ENCODE assay signal across 17 cellular contexts in genomic region chr12:80018119-80018518, GRCh38.
"Had no signal": no experiment of that assay in that cellular context is flagged by ENCODE, and none has a peak within 500 bp of the region (broad histone marks: within the 10 kb centered on the region; RNA-seq: fewer than 3 reads in every experiment).

No MANE protein-coding gene starts in this region.

- H3K27me3 ChIP-seq: body of pancreas, spleen, stomach, uterus had no signal

- ATAC-seq: body of pancreas; effector memory CD8-positive, alpha-beta T cell; left lobe of liver; natural killer cell treated with Interleukin-12 subunit alpha and Interleukin-12 subunit beta and Interleukin-15 and Interleukin-18, amount 100 ng/mL, for 72 hours; sciatic nerve had no signal

- H3K27me3 Mint-ChIP-seq: activated naive CD8-positive, alpha-beta T cell treated with anti-CD3 and anti-CD28 coated beads for 36 hours; central memory CD8-positive, alpha-beta T cell; dendritic cell treated with granulocyte-macrophage colony-stimulating factor and Interleukin-4, amounts not matched to agents 40 ng/mL and 50 ng/mL, for 4 days had no signal

- H3K4me3 Mint-ChIP-seq: activated CD4-positive, alpha-beta T cell treated with anti-CD3 and anti-CD28 coated beads, Interleukin-2, amount 10 ng/mL, durations not matched to agents 24 days and 14 days; activated naive CD8-positive, alpha-beta T cell treated with anti-CD3 and anti-CD28 coated beads for 36 hours; central memory CD8-positive, alpha-beta T cell; dendritic cell treated with granulocyte-macrophage colony-stimulating factor and Interleukin-4, amounts not matched to agents 40 ng/mL and 50 ng/mL, for 4 days; effector memory CD8-positive, alpha-beta T cell; natural killer cell treated with Interleukin-12 subunit alpha and Interleukin-12 subunit beta and Interleukin-15 and Interleukin-18, amount 100 ng/mL, for 72 hours; T-helper 2 cell treated with Interferon-gamma antibody and Interleukin-4, amounts not matched to agents 5 μg/mL and 100 μg/mL, for 36 hours had no signal

- H3K27ac Mint-ChIP-seq: activated CD4-positive, alpha-beta T cell treated with anti-CD3 and anti-CD28 coated beads, Interleukin-2, amount 10 ng/mL, durations not matched to agents 24 days and 14 days; activated naive CD8-positive, alpha-beta T cell treated with anti-CD3 and anti-CD28 coated beads for 36 hours; dendritic cell treated with granulocyte-macrophage colony-stimulating factor and Interleukin-4, amounts not matched to agents 40 ng/mL and 50 ng/mL, for 4 days; effector memory CD8-positive, alpha-beta T cell; natural killer cell treated with Interleukin-12 subunit alpha and Interleukin-12 subunit beta and Interleukin-15 and Interleukin-18, amount 100 ng/mL, for 72 hours; T-helper 2 cell treated with Interferon-gamma antibody and Interleukin-4, amounts not matched to agents 5 μg/mL and 100 μg/mL, for 36 hours had no signal

- H3K27ac ChIP-seq: body of pancreas, spleen had no signal

- H3K36me3 Mint-ChIP-seq: activated naive CD8-positive, alpha-beta T cell treated with anti-CD3 and anti-CD28 coated beads for 36 hours had no signal

- H3K36me3 ChIP-seq: spleen, stomach, uterus had no signal

- H3K9me3 ChIP-seq: body of pancreas, uterus had no signal

- H3K4me3 ChIP-seq: body of pancreas, spleen, stomach, uterus had no signal

- H3K9me3 Mint-ChIP-seq: activated CD4-positive, alpha-beta T cell treated with anti-CD3 and anti-CD28 coated beads, Interleukin-2, amount 10 ng/mL, durations not matched to agents 24 days and 14 days; activated naive CD8-positive, alpha-beta T cell treated with anti-CD3 and anti-CD28 coated beads for 36 hours; effector memory CD8-positive, alpha-beta T cell; T-helper 2 cell treated with Interferon-gamma antibody and Interleukin-4, amounts not matched to agents 5 μg/mL and 100 μg/mL, for 36 hours had no signal

- H3K4me1 Mint-ChIP-seq: activated CD4-positive, alpha-beta T cell treated with anti-CD3 and anti-CD28 coated beads, Interleukin-2, amount 10 ng/mL, durations not matched to agents 24 days and 14 days; activated naive CD8-positive, alpha-beta T cell treated with anti-CD3 and anti-CD28 coated beads for 36 hours; central memory CD8-positive, alpha-beta T cell had no signal

- DNase-seq: activated CD4-positive, alpha-beta T cell treated with anti-CD3 and anti-CD28 coated beads, Interleukin-2, amount 10 ng/mL, durations not matched to agents 24 days and 14 days; activated CD4-positive, CD25-positive, alpha-beta regulatory T cell; activated CD8-positive, alpha-beta memory T cell treated with anti-CD3 and anti-CD28 coated beads for 24 hours; activated naive CD8-positive, alpha-beta T cell treated with anti-CD3 and anti-CD28 coated beads for 36 hours; amygdala; body of pancreas; effector memory CD8-positive, alpha-beta T cell; islet precursor cell; spleen; stomach; uterus had no signal

- H3K4me1 ChIP-seq: body of pancreas, spleen, stomach, uterus had no signal
